Comparison of ENCODE assay signal across 1 cellular context in the genomic region with DNA sequence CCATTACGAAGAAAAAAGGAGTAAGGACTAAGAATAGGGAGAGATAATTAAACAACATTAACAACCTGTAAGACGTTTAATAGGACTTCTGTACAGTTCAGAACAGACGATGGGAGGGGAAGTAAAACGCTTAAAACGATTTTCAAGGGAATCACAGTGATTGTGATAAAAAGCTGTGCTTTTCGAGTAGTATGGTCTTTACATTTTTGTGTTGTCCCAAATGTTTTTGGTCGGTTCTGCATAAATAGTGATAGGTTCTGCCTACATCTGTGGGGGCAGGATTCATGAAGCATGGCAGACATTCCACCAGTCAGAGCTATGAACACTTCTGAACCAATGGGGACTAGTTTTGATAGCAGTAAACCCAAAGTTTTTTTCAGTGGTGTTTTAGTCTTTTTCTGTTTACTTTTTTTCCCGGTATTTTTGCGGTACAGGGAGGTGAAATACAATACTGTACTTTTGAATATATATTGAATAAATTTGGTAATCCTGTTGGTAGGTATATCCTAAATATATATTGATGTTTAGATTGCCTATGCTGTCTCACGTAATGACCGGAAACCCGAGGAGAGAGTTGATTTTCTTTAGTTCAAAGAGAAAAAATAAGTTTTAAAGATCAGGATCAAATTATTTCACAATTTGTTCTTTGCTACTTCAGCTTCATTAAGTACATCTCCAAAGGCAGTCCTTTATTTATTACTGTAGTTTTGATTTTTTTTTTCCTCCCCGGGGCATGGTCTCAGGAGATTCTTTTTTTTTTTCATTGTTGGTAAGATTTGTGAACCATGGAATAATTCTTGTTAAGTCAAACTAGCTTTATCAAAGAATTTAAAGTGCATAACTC.
TF ChIP-seq lines count a peak whose summit lies in the region.

No MANE protein-coding gene starts in this region.

TF ChIP-seq in HEK293, 187 proteins besides CTCF, POLR2A, EP300 and RAD21 (continued from another document):
- TF ChIP-seq TSHZ1 (tag by site-specific recombination; IDR thresholded peaks at IDR 0.05; ENCODE audit: borderline replicate concordance) = no peak
- no peak for TF ChIP-seq ZNF423 (tag by site-specific recombination; IDR thresholded peaks at IDR 0.05)
- TF ChIP-seq ZNF174 (tag by site-specific recombination; IDR thresholded peaks at IDR 0.05) = no peak
- TF ChIP-seq, protein P1, sequence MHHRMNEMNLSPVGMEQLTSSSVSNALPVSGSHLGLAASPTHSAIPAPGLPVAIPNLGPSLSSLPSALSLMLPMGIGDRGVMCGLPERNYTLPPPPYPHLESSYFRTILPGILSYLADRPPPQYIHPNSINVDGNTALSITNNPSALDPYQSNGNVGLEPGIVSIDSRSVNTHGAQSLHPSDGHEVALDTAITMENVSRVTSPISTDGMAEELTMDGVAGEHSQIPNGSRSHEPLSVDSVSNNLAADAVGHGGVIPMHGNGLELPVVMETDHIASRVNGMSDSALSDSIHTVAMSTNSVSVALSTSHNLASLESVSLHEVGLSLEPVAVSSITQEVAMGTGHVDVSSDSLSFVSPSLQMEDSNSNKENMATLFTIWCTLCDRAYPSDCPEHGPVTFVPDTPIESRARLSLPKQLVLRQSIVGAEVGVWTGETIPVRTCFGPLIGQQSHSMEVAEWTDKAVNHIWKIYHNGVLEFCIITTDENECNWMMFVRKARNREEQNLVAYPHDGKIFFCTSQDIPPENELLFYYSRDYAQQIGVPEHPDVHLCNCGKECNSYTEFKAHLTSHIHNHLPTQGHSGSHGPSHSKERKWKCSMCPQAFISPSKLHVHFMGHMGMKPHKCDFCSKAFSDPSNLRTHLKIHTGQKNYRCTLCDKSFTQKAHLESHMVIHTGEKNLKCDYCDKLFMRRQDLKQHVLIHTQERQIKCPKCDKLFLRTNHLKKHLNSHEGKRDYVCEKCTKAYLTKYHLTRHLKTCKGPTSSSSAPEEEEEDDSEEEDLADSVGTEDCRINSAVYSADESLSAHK (tag by site-specific recombination; IDR thresholded peaks at IDR 0.05) = no peak
- TF ChIP-seq GFI1B (tag by site-specific recombination; IDR thresholded peaks at IDR 0.05) = peak; percentile 50; the same call in 1 of the 2 replicates
- peak; percentile 62 for TF ChIP-seq ZBTB17 (tag by site-specific recombination; IDR thresholded peaks at IDR 0.05)
- TF ChIP-seq, protein P2, sequence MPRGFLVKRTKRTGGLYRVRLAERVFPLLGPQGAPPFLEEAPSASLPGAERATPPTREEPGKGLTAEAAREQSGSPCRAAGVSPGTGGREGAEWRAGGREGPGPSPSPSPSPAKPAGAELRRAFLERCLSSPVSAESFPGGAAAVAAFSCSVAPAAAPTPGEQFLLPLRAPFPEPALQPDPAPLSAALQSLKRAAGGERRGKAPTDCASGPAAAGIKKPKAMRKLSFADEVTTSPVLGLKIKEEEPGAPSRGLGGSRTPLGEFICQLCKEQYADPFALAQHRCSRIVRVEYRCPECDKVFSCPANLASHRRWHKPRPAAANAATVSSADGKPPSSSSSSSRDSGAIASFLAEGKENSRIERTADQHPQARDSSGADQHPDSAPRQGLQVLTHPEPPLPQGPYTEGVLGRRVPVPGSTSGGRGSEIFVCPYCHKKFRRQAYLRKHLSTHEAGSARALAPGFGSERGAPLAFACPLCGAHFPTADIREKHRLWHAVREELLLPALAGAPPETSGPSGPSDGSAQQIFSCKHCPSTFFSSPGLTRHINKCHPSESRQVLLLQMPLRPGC (tag by site-specific recombination; IDR thresholded peaks at IDR 0.05) = peak; percentile 95
- peak; percentile 92 for TF ChIP-seq ZNF362 (tag by site-specific recombination; IDR thresholded peaks at IDR 0.05)
- TF ChIP-seq, protein P3, sequence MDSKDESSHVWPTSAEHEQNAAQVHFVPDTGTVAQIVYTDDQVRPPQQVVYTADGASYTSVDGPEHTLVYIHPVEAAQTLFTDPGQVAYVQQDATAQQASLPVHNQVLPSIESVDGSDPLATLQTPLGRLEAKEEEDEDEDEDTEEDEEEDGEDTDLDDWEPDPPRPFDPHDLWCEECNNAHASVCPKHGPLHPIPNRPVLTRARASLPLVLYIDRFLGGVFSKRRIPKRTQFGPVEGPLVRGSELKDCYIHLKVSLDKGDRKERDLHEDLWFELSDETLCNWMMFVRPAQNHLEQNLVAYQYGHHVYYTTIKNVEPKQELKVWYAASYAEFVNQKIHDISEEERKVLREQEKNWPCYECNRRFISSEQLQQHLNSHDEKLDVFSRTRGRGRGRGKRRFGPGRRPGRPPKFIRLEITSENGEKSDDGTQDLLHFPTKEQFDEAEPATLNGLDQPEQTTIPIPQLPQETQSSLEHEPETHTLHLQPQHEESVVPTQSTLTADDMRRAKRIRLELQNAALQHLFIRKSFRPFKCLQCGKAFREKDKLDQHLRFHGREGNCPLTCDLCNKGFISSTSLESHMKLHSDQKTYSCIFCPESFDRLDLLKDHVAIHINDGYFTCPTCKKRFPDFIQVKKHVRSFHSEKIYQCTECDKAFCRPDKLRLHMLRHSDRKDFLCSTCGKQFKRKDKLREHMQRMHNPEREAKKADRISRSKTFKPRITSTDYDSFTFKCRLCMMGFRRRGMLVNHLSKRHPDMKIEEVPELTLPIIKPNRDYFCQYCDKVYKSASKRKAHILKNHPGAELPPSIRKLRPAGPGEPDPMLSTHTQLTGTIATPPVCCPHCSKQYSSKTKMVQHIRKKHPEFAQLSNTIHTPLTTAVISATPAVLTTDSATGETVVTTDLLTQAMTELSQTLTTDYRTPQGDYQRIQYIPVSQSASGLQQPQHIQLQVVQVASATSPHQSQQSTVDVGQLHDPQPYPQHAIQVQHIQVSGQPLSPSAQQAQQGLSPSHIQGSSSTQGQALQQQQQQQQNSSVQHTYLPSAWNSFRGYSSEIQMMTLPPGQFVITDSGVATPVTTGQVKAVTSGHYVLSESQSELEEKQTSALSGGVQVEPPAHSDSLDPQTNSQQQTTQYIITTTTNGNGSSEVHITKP (tag by site-specific recombination; IDR thresholded peaks at IDR 0.05) = peak; percentile 78
- TF ChIP-seq ZNF600 (tag by site-specific recombination; IDR thresholded peaks at IDR 0.05) = peak; percentile 75
- no peak for TF ChIP-seq SP3 (tag by site-specific recombination; IDR thresholded peaks at IDR 0.05)
- TF ChIP-seq SCRT1 (tag by site-specific recombination; IDR thresholded peaks at IDR 0.05; ENCODE audit: borderline replicate concordance) = peak; percentile 51; the same call in 1 of the 2 replicates
